Comparison of ENCODE assay signal across 15 cellular contexts in genomic region chr17:19703106-19703775, GRCh38. TPM values are rescaled to one million over a fixed set of nuclear protein-coding genes. Genes with fewer than 3 reads are reported as not detected.
DNase-seq lines count a peak whose midpoint lies in the region; ATAC-seq and TF ChIP-seq lines count a peak whose summit lies in the region.
"Had no signal": no experiment of that assay in that cellular context is flagged by ENCODE, and none has a peak within 500 bp of the region (broad histone marks: within the 10 kb centered on the region; RNA-seq: fewer than 3 reads in every experiment).

No MANE protein-coding gene starts in this region.

- no peak overlapping the region for H3K4me3 Mint-ChIP-seq in activated T-helper 17 cell treated with anti-CD3 and anti-CD28 coated beads, Interleukin-2, amount 50 U/mL, for 72 hours

- H3K9ac ChIP-seq in SK-N-SH (no peak overlapping the region), duodenal mucosa (ENCODE audit: low read depth in 1 of 2, low read length in 2 of 2) (no peak overlapping the region)
- H3K9ac ChIP-seq: GM23248 had no signal

- no peak overlapping the region for H3K4me3 ChIP-seq in SK-N-SH (ENCODE audit: low read depth in 2 of 2, low read length in 1 of 2)
- no peak overlapping the region for H3K4me3 ChIP-seq in duodenal mucosa (ENCODE audit: low read depth in 1 of 2, low read length in 2 of 2)
- H3K4me3 ChIP-seq in upper lobe of right lung: no peak overlapping the region
- H3K4me3 ChIP-seq: GM23248 had no signal

- H3K36me3 ChIP-seq in SK-N-SH (replicated peaks in 1 of 2; ENCODE audit: control insufficient read depth in 1 of 2, insufficient read depth in 2 of 2, low read length in 1 of 2): no peaks in the 10 kb centered on the region
- H3K36me3 ChIP-seq in duodenal mucosa (ENCODE audit: control insufficient read depth in 1 of 2, insufficient read depth in 2 of 2, low read length in 2 of 2): no peaks in the 10 kb centered on the region
- H3K36me3 ChIP-seq in upper lobe of right lung: no peaks in the 10 kb centered on the region

- no peaks in the 10 kb centered on the region for H3K9me2 ChIP-seq in SK-N-SH

- no peaks in the 10 kb centered on the region for H4K20me1 ChIP-seq in SK-N-SH (ENCODE audit: insufficient read depth)

- no peak for TF ChIP-seq RAD21 in SK-N-SH (IDR thresholded peaks at IDR 0.05; ENCODE audit: low read length)

- H2AFZ ChIP-seq in SK-N-SH (ENCODE audit: low read depth): no peak overlapping the region
- H2AFZ ChIP-seq: GM23248 had no signal

- CTCF ChIA-PET in SK-N-SH (lab: Yijun Ruan, JAX): interaction anchor here (2.1 kb wide), 1 partner anchor 59 kb away, joined by 10 read pairs; no protein-coding TSS in a partner anchor

- H3K4me1 Mint-ChIP-seq in activated T-helper 17 cell treated with anti-CD3 and anti-CD28 coated beads, Interleukin-2, amount 50 U/mL, for 72 hours: no peaks in the 10 kb centered on the region

- peak overlapping the region in 1 of 2 experiments; percentile 12; a peak in 1 of 4 replicates for H3K27ac ChIP-seq in SK-N-SH (ENCODE audit: low read depth in 2 of 2, low read length in 1 of 2)
- H3K27ac ChIP-seq in duodenal mucosa (ENCODE audit: low read depth, low read length): peak overlapping the region; percentile 8
- peak overlapping the region; percentile 51 for H3K27ac ChIP-seq in upper lobe of right lung
- H3K27ac ChIP-seq: GM23248 had no signal

- peaks cover 8 to 16% of the 10 kb centered on the region in 2 experiments; a peak in 1 of 4 replicates for H3K4me1 ChIP-seq in SK-N-SH (ENCODE audit: control insufficient read depth in 1 of 2, insufficient read depth in 2 of 2, low read depth in 1 of 2, low read length in 1 of 2)
- H3K4me1 ChIP-seq in duodenal mucosa (ENCODE audit: control insufficient read depth in 1 of 2, insufficient read depth in 2 of 2, low read length in 2 of 2): no peaks in the 10 kb centered on the region
- peaks cover 11% of the 10 kb centered on the region for H3K4me1 ChIP-seq in upper lobe of right lung

- TF ChIP-seq EP300 in SK-N-SH (IDR thresholded peaks at IDR 0.05; ENCODE audit: borderline replicate concordance in 1 of 2, low read depth in 1 of 2, low read length in 1 of 2): no peak

- no peak for DNase-seq in SK-N-SH
- DNase-seq in mesenteric fat pad (ENCODE audit: low spot score): peak; percentile 87
- peak; percentile 81 for DNase-seq in upper lobe of right lung
- no peak for DNase-seq in NCI-H2227 treated with DMSO at 0.1 percent for 48 hours (lab: John Stamatoyannopoulos, UW)
- DNase-seq: activated CD8-positive, alpha-beta memory T cell treated with anti-CD3 and anti-CD28 coated beads, Interleukin-2, amount 50 U/mL, for 48 hours; dermis blood vessel endothelial cell; GM23248; NCI-H1105; NCI-H774; stimulated activated CD4-positive, alpha-beta T cell treated with anti-CD3 and anti-CD28 coated beads, Interleukin-15, amount 100 ng/mL, for 24 hours had no signal

- H3K36me3 Mint-ChIP-seq in activated T-helper 17 cell treated with anti-CD3 and anti-CD28 coated beads, Interleukin-2, amount 50 U/mL, for 72 hours (ENCODE audit: low read depth): no peaks in the 10 kb centered on the region

- no peaks in the 10 kb centered on the region for H3F3A ChIP-seq in SK-N-SH (replicated peaks; ENCODE audit: insufficient read depth)

- H3K27me3 Mint-ChIP-seq in activated T-helper 17 cell treated with anti-CD3 and anti-CD28 coated beads, Interleukin-2, amount 50 U/mL, for 72 hours: no peaks in the 10 kb centered on the region

- peak; percentile 11; the same call in 2 of the 3 replicates for ATAC-seq in SK-N-SH treated with all-trans-retinoic acid at 6 μM for 48 hours
- peak; percentile 79 for ATAC-seq in upper lobe of right lung
- no peak for ATAC-seq in activated T-helper 17 cell treated with anti-CD3 and anti-CD28 coated beads, Interleukin-2, amount 50 U/mL, for 72 hours (replicated peaks)
- ATAC-seq in HG02981 (IDR thresholded peaks at IDR 0.05; ENCODE audit: unreplicated experiment): no peak

- H3K27me3 ChIP-seq in SK-N-SH (ENCODE audit: insufficient read depth) (no peaks in the 10 kb centered on the region), duodenal mucosa (ENCODE audit: control insufficient read depth in 1 of 2, insufficient read depth in 2 of 2, low read length in 2 of 2) (no peaks in the 10 kb centered on the region), upper lobe of right lung (no peaks in the 10 kb centered on the region)

- no peaks in the 10 kb centered on the region for H3K9me3 Mint-ChIP-seq in activated T-helper 17 cell treated with anti-CD3 and anti-CD28 coated beads, Interleukin-2, amount 50 U/mL, for 72 hours

- H3K9me3 ChIP-seq in SK-N-SH (no peaks in the 10 kb centered on the region), duodenal mucosa (ENCODE audit: control insufficient read depth in 1 of 2, low read length in 2 of 2) (no peaks in the 10 kb centered on the region), upper lobe of right lung (no peaks in the 10 kb centered on the region)

- no peak overlapping the region for H3K27ac Mint-ChIP-seq in activated T-helper 17 cell treated with anti-CD3 and anti-CD28 coated beads, Interleukin-2, amount 50 U/mL, for 72 hours

- POLR2A ChIA-PET in SK-N-SH (lab: Yijun Ruan, JAX): interaction anchor here (1.5 kb wide), 1 partner anchor 24 kb away, joined by 3 read pairs; no protein-coding TSS in a partner anchor

- TF ChIP-seq CTCF in SK-N-SH (IDR thresholded peaks at IDR 0.05) (no peak), upper lobe of right lung (IDR thresholded peaks at IDR 0.05) (no peak)

- intact Hi-C loops in upper lobe of right lung (cut with DNase I): no loop called here

- no peak overlapping the region for H3K4me2 ChIP-seq in SK-N-SH

- H3K79me2 ChIP-seq in SK-N-SH (ENCODE audit: insufficient read depth): no peaks in the 10 kb centered on the region

- WGBS in SK-N-SH (ENCODE audit: low lambda C conversion rate): 83% methylated on average over 10 of the region's 10 CpGs

TF ChIP-seq in SK-N-SH treated with all-trans-retinoic acid at 6 μM for 48 hours, 23 proteins besides CTCF, POLR2A, EP300 and RAD21:
- TF ChIP-seq ZFP30 (CRISPR knock-in tag; IDR thresholded peaks at IDR 0.05) (no peak), BACH2 (CRISPR knock-in tag; IDR thresholded peaks at IDR 0.05; ENCODE audit: borderline replicate concordance) (no peak), ISL1 (CRISPR knock-in tag; IDR thresholded peaks at IDR 0.05) (no peak), SNAI2 (CRISPR knock-in tag; IDR thresholded peaks at IDR 0.05) (no peak), ZC3H10 (CRISPR knock-in tag; IDR thresholded peaks at IDR 0.05) (no peak), GLIS3 (CRISPR knock-in tag; IDR thresholded peaks at IDR 0.05) (no peak), ARNTL (CRISPR knock-in tag; IDR thresholded peaks at IDR 0.05; ENCODE audit: borderline replicate concordance, low read depth) (no peak), ZFP3 (CRISPR knock-in tag; IDR thresholded peaks at IDR 0.05) (no peak)

TF ChIP-seq in SK-N-SH, 30 proteins besides CTCF, POLR2A, EP300 and RAD21 (continues in another document):
- no peak for TF ChIP-seq SMC3 (IDR thresholded peaks at IDR 0.05; ENCODE audit: low read depth, low read length)
- TF ChIP-seq EZH2phosphoT487 (IDR thresholded peaks at IDR 0.05; ENCODE audit: borderline replicate concordance, low read depth): no peak
- TF ChIP-seq, protein P1, sequence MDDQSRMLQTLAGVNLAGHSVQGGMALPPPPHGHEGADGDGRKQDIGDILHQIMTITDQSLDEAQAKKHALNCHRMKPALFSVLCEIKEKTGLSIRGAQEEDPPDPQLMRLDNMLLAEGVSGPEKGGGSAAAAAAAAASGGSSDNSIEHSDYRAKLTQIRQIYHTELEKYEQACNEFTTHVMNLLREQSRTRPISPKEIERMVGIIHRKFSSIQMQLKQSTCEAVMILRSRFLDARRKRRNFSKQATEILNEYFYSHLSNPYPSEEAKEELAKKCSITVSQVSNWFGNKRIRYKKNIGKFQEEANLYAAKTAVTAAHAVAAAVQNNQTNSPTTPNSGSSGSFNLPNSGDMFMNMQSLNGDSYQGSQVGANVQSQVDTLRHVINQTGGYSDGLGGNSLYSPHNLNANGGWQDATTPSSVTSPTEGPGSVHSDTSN (IDR thresholded peaks at IDR 0.05): no peak
- TF ChIP-seq TEAD4 (IDR thresholded peaks at IDR 0.05; ENCODE audit: borderline replicate concordance, insufficient read depth): no peak
- TF ChIP-seq USF1 (IDR thresholded peaks at IDR 0.05; ENCODE audit: borderline replicate concordance, low read depth): no peak

RNA-seq across cellular contexts. Expression of gene SLC47A2, which starts 13.1 kb away (rescaled TPM):
- not detected in 2 replicates for polyA plus RNA-seq in SK-N-SH (2012; rRNA removed)
- not detected in 2 replicates for polyA plus RNA-seq in SK-N-SH (2012; cell fraction: cytosol; rRNA removed)
- not detected in 2 replicates for polyA plus RNA-seq in SK-N-SH (2012; cell fraction: nucleus; rRNA removed)
- not detected for total RNA-seq in mesenteric fat pad
- total RNA-seq in upper lobe of right lung: not detected
- total RNA-seq in activated T-helper 17 cell treated with anti-CD3 and anti-CD28 coated beads, Interleukin-2, amount 50 U/mL, for 72 hours: not detected
- total RNA-seq: dermis blood vessel endothelial cell, GM23248, SK-MEL-5 had no signal
- polyA plus RNA-seq: GM23248 had no signal

RNA-seq across cellular contexts. Expression of gene ALDH3A1, which starts 44.9 kb away (rescaled TPM):
- 0.52 and 0.79 TPM in 2 replicates for polyA plus RNA-seq in SK-N-SH (2012; rRNA removed)
- polyA plus RNA-seq in SK-N-SH (2012; cell fraction: cytosol; rRNA removed): 0.33 and 0.49 TPM in 2 replicates
- polyA plus RNA-seq in SK-N-SH (2012; cell fraction: nucleus; rRNA removed): 0.75 and 1.0 TPM in 2 replicates
- 1.3 TPM for total RNA-seq in mesenteric fat pad
- 10.5 TPM for total RNA-seq in upper lobe of right lung
- not detected for total RNA-seq in activated T-helper 17 cell treated with anti-CD3 and anti-CD28 coated beads, Interleukin-2, amount 50 U/mL, for 72 hours

RNA-seq across cellular contexts. Expression of gene ALDH3A2, which starts 54.7 kb away (rescaled TPM):
- polyA plus RNA-seq in SK-N-SH (2012; rRNA removed): 16.6 and 23.3 TPM in 2 replicates
- 19.0 and 20.2 TPM in 2 replicates for polyA plus RNA-seq in SK-N-SH (2012; cell fraction: cytosol; rRNA removed)
- 44.9 and 65.6 TPM in 2 replicates for polyA plus RNA-seq in SK-N-SH (2012; cell fraction: nucleus; rRNA removed)
- total RNA-seq in mesenteric fat pad (107 TPM), upper lobe of right lung (134 TPM)
- 10 to 100 TPM; 14.9 to 26.7 TPM for total RNA-seq in activated T-helper 17 cell treated with anti-CD3 and anti-CD28 coated beads, Interleukin-2, amount 50 U/mL, for 72 hours

Comparison
In these comparisons a context has a peak if more than half of its experiments do, and no peak if none do; other contexts are left out.
1. ATAC-seq: peak in SK-N-SH treated with all-trans-retinoic acid at 6 μM for 48 hours (single experiment) and upper lobe of right lung (single experiment); none in activated T-helper 17 cell treated with anti-CD3 and anti-CD28 coated beads, Interleukin-2, amount 50 U/mL, for 72 hours (single experiment) and HG02981 (single experiment).
2. DNase-seq: peak in mesenteric fat pad (single experiment) and upper lobe of right lung (single experiment); none in SK-N-SH (single experiment) and NCI-H2227 treated with DMSO at 0.1 percent for 48 hours (single experiment).